In genomic region chr11:44309483-44310197, GRCh38 we compare ENCODE assay signal across 10 cellular contexts. TPM values are rescaled to one million over a fixed set of nuclear protein-coding genes. Genes with fewer than 3 reads are reported as not detected.
A peak's percentile ranks its signal among the peaks of the same experiment; 100 is the strongest.
DNase-seq lines count a peak whose midpoint lies in the region; ATAC-seq, FAIRE-seq and TF ChIP-seq lines count a peak whose summit lies in the region.
"Had no signal": no experiment of that assay in that cellular context is flagged by ENCODE, and none has a peak within 500 bp of the region (broad histone marks: within the 10 kb centered on the region; RNA-seq: fewer than 3 reads in every experiment).

TSS of gene ALX4 (minus strand) at chr11:44310139. CDS start at chr11:44310062, 77 bp downstream.

- H2AFZ ChIP-seq in trophoblast cell (ENCODE audit: insufficient read depth, low read length, poor library complexity): no peak within 1 kb of the TSS

- no peak within 1 kb of the TSS for H4K8ac ChIP-seq in trophoblast cell (ENCODE audit: low read depth, low read length)

- no peak within 1 kb of the TSS for H3K4ac ChIP-seq in trophoblast cell (ENCODE audit: low read depth, low read length)

- H2BK5ac ChIP-seq in trophoblast cell (ENCODE audit: low read depth, low read length, poor library complexity): no peak within 1 kb of the TSS

- no peak within 1 kb of the TSS for H3K18ac ChIP-seq in trophoblast cell (ENCODE audit: low read length)

- H3K79me1 ChIP-seq in trophoblast cell (ENCODE audit: low read length): no peaks in the 10 kb centered on the region

- H2BK120ac ChIP-seq in trophoblast cell (ENCODE audit: insufficient read depth, low read length, poor library complexity): no peak within 1 kb of the TSS

- no peak within 1 kb of the TSS for H2AK5ac ChIP-seq in trophoblast cell (ENCODE audit: low read length)

- ATAC-seq in HG02763 (IDR thresholded peaks at IDR 0.05; ENCODE audit: unreplicated experiment) (no peak), GM21786 (IDR thresholded peaks at IDR 0.05; ENCODE audit: unreplicated experiment) (no peak)

- no peak within 1 kb of the TSS for H4K91ac ChIP-seq in trophoblast cell (ENCODE audit: low read depth, low read length)

- TF ChIP-seq POLR2A in erythroblast (IDR thresholded peaks at IDR 0.05; ENCODE audit: low read length): no peak
- no peak; the same call in 1 of the 2 replicates for TF ChIP-seq POLR2A in H54 (IDR thresholded peaks at IDR 0.05; ENCODE audit: low read depth, low read length)

- H3K36me3 ChIP-seq in trophoblast cell (ENCODE audit: control insufficient read depth in 1 of 2, insufficient read depth in 2 of 2, low read length in 2 of 2): no peaks in the 10 kb centered on the region

- H3K27ac ChIP-seq in trophoblast cell (ENCODE audit: low read depth, low read length): no peak within 1 kb of the TSS

- H3K14ac ChIP-seq in trophoblast cell (ENCODE audit: low read length): no peak within 1 kb of the TSS

- peak within 1 kb of the TSS; percentile 65 for H3K4me2 ChIP-seq in trophoblast cell (ENCODE audit: low read length)

- H4K12ac ChIP-seq in trophoblast cell (ENCODE audit: low read depth, low read length): no peak within 1 kb of the TSS

- no peak within 1 kb of the TSS for H3K9ac ChIP-seq in trophoblast cell (ENCODE audit: low read length)

- peak in 2 of 3 experiments; percentile 77 to 78 for DNase-seq in NCI-H1417 (lab: John Stamatoyannopoulos, UW)
- DNase-seq in NCI-H1417 treated with DMSO at 0.1 percent for 48 hours (lab: John Stamatoyannopoulos, UW): no peak
- peak; percentile 16 for DNase-seq in RPMI7951 (ENCODE audit: low read depth)
- peak; percentile 11 to 29 for DNase-seq in erythroblast (lab: John Stamatoyannopoulos, UW)
- peak in 1 of 2 donors; percentile 18 for DNase-seq in trophoblast cell
- no peak for DNase-seq in H54 (ENCODE audit: insufficient read length, low spot score)

- FAIRE-seq in H54 (lab: Jason Lieb, UNC): no peak

- H3K27me3 ChIP-seq in trophoblast cell (ENCODE audit: insufficient read depth, low read length): peaks cover 95% of the 10 kb centered on the region

- H3K4me1 ChIP-seq in trophoblast cell (ENCODE audit: control insufficient read depth in 1 of 2, insufficient read depth in 2 of 2, low read length in 2 of 2): peaks cover 4 to 7% of the 10 kb centered on the region in 2 experiments
- H3K4me1 ChIP-seq: Caco-2 had no signal

- WGBS in trophoblast cell (ENCODE audit: extremely low coverage, insufficient coverage, insufficient read length): no CpG with 5 or more reads among the region's 71 CpGs

- peaks cover 18% of the 10 kb centered on the region for H3K9me3 ChIP-seq in trophoblast cell (ENCODE audit: insufficient read depth, low read depth, low read length)
- H3K9me3 ChIP-seq: Caco-2 had no signal

- H2BK12ac ChIP-seq in trophoblast cell (ENCODE audit: low read length): no peak within 1 kb of the TSS

- peak within 1 kb of the TSS; percentile 80 for H3K23ac ChIP-seq in trophoblast cell (ENCODE audit: low read length)

- no peaks in the 10 kb centered on the region for H3K79me2 ChIP-seq in trophoblast cell (ENCODE audit: control insufficient read depth, insufficient read depth, low read length, poor library complexity)

- H3K4me3 ChIP-seq in trophoblast cell (ENCODE audit: low read depth, low read length): no peak within 1 kb of the TSS

RNA-seq across cellular contexts. Expression of gene ALX4, which starts in this region (rescaled TPM):
- total RNA-seq in RPMI7951 (2014; rRNA removed; shearing (Covaris generic)): not detected in 2 replicates
- polyA plus RNA-seq in trophoblast cell (2013): 0.49 and 0.53 TPM in 2 replicates
- total RNA-seq: myocyte had no signal

Comparison
In these comparisons a context has a peak if more than half of its experiments do, and no peak if none do; other contexts are left out.
1. DNase-seq: peak in NCI-H1417 (2 of 3) and erythroblast (2 of 2); none in NCI-H1417 treated with DMSO at 0.1 percent for 48 hours (single experiment) and H54 (single experiment).
2. Peak in DNase-seq in RPMI7951; RNA of the gene not detected or under 1 TPM.